Comparison of ENCODE assay signal across 14 cellular contexts in the genomic region with DNA sequence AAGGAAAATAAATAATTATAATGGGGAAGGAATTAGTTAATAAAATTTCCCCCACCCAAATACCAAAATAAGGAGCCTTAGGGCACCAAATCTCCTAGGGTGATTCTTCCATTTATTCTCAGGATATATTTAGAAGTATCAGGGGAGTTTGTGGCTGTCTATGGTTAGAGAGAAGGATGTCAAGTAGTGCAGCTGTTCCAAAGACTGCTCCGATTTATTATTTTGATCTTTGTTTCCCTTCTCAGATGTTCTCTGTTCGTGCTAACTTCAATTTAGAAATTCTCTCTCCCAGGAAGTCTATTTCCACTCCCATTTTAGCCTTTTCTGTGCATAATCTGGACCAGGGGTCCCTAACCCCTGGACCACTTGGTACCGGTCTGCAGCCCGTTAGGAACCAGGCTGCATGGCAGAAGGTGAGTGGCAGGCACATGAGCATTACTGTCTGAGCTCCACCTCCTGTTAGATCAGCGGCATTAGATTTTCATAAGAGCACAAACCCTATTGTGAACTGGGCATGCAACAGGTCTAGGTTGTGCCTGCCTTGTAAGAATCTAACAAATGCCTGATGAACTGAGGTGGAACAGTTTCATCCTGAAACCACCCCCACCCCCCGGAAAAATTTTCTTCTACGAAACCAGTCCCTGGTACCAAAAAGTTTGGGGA. TPM values are rescaled to one million over a fixed set of nuclear protein-coding genes. Genes with fewer than 3 reads are reported as not detected.
DNase-seq lines count a peak whose midpoint lies in the region; TF ChIP-seq lines count a peak whose summit lies in the region.
"Had no signal": no experiment of that assay in that cellular context is flagged by ENCODE, and none has a peak within 500 bp of the region (broad histone marks: within the 10 kb centered on the region; RNA-seq: fewer than 3 reads in every experiment).

No MANE protein-coding gene starts in this region.

- H3K4me3 ChIP-seq in GM12865 (ENCODE audit: low read depth, low read length) (no peak overlapping the region), MM.1S (ENCODE audit: low read length) (no peak overlapping the region), SU-DHL-6 (ENCODE audit: insufficient read depth, low read length, poor library complexity, severe bottlenecking) (no peak overlapping the region)
- H3K4me3 ChIP-seq: vagina had no signal

- H4K20me1 ChIP-seq in MM.1S (ENCODE audit: insufficient read depth, low read length) (no peaks in the 10 kb centered on the region), SU-DHL-6 (ENCODE audit: low read depth, low read length) (no peaks in the 10 kb centered on the region)

- no peak overlapping the region for H3K9ac ChIP-seq in MM.1S (ENCODE audit: low read length)
- no peak overlapping the region for H3K9ac ChIP-seq in SU-DHL-6 (ENCODE audit: low read length)

- H3K27me3 Mint-ChIP-seq in nephron (ENCODE audit: low read depth) = peaks cover 4% of the 10 kb centered on the region
- H3K27me3 Mint-ChIP-seq in activated CD4-positive, alpha-beta memory T cell treated with anti-CD3 and anti-CD28 coated beads, Interleukin-2, amount 10 ng/mL, durations not matched to agents 7 days and 5 days = peaks cover 19% of the 10 kb centered on the region

- DNase-seq in GM12865 (ENCODE audit: low read depth) (peak; percentile 38), MM.1S (no peak), RPMI8226 (no peak), ureter (ENCODE audit: low spot score) (no peak)
- no peak for DNase-seq in activated CD4-positive, alpha-beta memory T cell treated with anti-CD3 and anti-CD28 coated beads, Interleukin-2, amount 10 ng/mL, durations not matched to agents 7 days and 5 days
- no peak for DNase-seq in activated CD8-positive, alpha-beta memory T cell treated with anti-CD3 and anti-CD28 coated beads, Interleukin-2, amount 50 U/mL, for 48 hours
- DNase-seq: hippocampal formation, left ventricle myocardium superior, T-helper 9 cell had no signal

- CTCF ChIA-PET in activated CD4-positive, alpha-beta memory T cell treated with anti-CD3 and anti-CD28 coated beads, Interleukin-2, amount 10 ng/mL, durations not matched to agents 7 days and 5 days (lab: Charles Lee) = interaction anchor here (0.8 kb wide), 1 partner anchor 49 kb away, joined by 3 read pairs; no protein-coding TSS in a partner anchor

- peaks cover 5% of the 10 kb centered on the region for H3K4me1 Mint-ChIP-seq in nephron
- H3K4me1 Mint-ChIP-seq in activated CD4-positive, alpha-beta memory T cell treated with anti-CD3 and anti-CD28 coated beads, Interleukin-2, amount 10 ng/mL, durations not matched to agents 7 days and 5 days = no peaks in the 10 kb centered on the region

- no peaks in the 10 kb centered on the region for H3K36me3 Mint-ChIP-seq in nephron (ENCODE audit: low read depth)
- H3K36me3 Mint-ChIP-seq in activated CD4-positive, alpha-beta memory T cell treated with anti-CD3 and anti-CD28 coated beads, Interleukin-2, amount 10 ng/mL, durations not matched to agents 7 days and 5 days (ENCODE audit: low read depth) = no peaks in the 10 kb centered on the region
- H3K36me3 Mint-ChIP-seq: natural killer cell treated with Interleukin-12 subunit alpha and Interleukin-12 subunit beta and Interleukin-15 and Interleukin-18, amount 100 ng/mL, for 72 hours had no signal

- H3K27ac Mint-ChIP-seq in nephron = peak overlapping the region; percentile 25 to 74 (median 61)
- no peak overlapping the region for H3K27ac Mint-ChIP-seq in activated CD4-positive, alpha-beta memory T cell treated with anti-CD3 and anti-CD28 coated beads, Interleukin-2, amount 10 ng/mL, durations not matched to agents 7 days and 5 days
- H3K27ac Mint-ChIP-seq: natural killer cell treated with Interleukin-12 subunit alpha and Interleukin-12 subunit beta and Interleukin-15 and Interleukin-18, amount 100 ng/mL, for 72 hours; stimulated activated naive CD8-positive, alpha-beta T cell treated with anti-CD3 and anti-CD28 coated beads, Interleukin-15, Interleukin-2, amounts not matched to agents 100 ng/mL and 50 ng/mL, for 24 hours had no signal

- H3K4me1 ChIP-seq in MM.1S (ENCODE audit: low read length) = no peaks in the 10 kb centered on the region
- H3K4me1 ChIP-seq: vagina had no signal

- H3K9me2 ChIP-seq in MM.1S (replicated peaks; ENCODE audit: insufficient read depth, low read length) = no peaks in the 10 kb centered on the region
- H3K9me2 ChIP-seq in SU-DHL-6 (replicated peaks; ENCODE audit: insufficient read depth, low read length) = no peaks in the 10 kb centered on the region

- no peaks in the 10 kb centered on the region for H3F3A ChIP-seq in MM.1S (ENCODE audit: insufficient read depth, low read length)
- H3F3A ChIP-seq in SU-DHL-6 (ENCODE audit: insufficient read depth) = no peaks in the 10 kb centered on the region

- TF ChIP-seq CTCF in GM12865 (IDR thresholded peaks at IDR 0.05; ENCODE audit: insufficient read depth, low read depth, low read length, missing control alignments) (peak; percentile 10), MM.1S (IDR thresholded peaks at IDR 0.05; ENCODE audit: low read length) (0 out of 2 replicates have a peak, but pooled peaks have one; percentile 1), SU-DHL-6 (IDR thresholded peaks at IDR 0.05; ENCODE audit: insufficient read depth, low read length, poor library complexity, severe bottlenecking) (no peak), nephron (IDR thresholded peaks at IDR 0.05; ENCODE audit: unreplicated experiment in 3 of 3) (no peak)

- H3K27me3 ChIP-seq in MM.1S (replicated peaks; ENCODE audit: insufficient read depth, low read length) = no peaks in the 10 kb centered on the region
- no peaks in the 10 kb centered on the region for H3K27me3 ChIP-seq in SU-DHL-6 (ENCODE audit: low read length)
- H3K27me3 ChIP-seq: vagina had no signal

- H3K36me3 ChIP-seq in MM.1S (replicated peaks; ENCODE audit: insufficient read depth, low read length) (no peaks in the 10 kb centered on the region), SU-DHL-6 (ENCODE audit: low read length) (no peaks in the 10 kb centered on the region)
- H3K36me3 ChIP-seq: vagina had no signal

- no peak overlapping the region for H3K27ac ChIP-seq in MM.1S (ENCODE audit: low read length)
- no peak overlapping the region for H3K27ac ChIP-seq in SU-DHL-6 (ENCODE audit: low read depth, low read length)
- H3K27ac ChIP-seq: vagina had no signal

- H3K4me2 ChIP-seq in MM.1S (ENCODE audit: low read depth, low read length) (no peak overlapping the region), SU-DHL-6 (ENCODE audit: low read depth, low read length, poor library complexity, severe bottlenecking) (no peak overlapping the region)

- POLR2A ChIA-PET in activated CD4-positive, alpha-beta memory T cell treated with anti-CD3 and anti-CD28 coated beads, Interleukin-2, amount 10 ng/mL, durations not matched to agents 7 days and 5 days (lab: Charles Lee) = no interaction called here

- no peaks in the 10 kb centered on the region for H3K79me2 ChIP-seq in MM.1S (ENCODE audit: low read length)
- H3K79me2 ChIP-seq in SU-DHL-6 (ENCODE audit: insufficient read depth, low read length) = no peaks in the 10 kb centered on the region

- H3K9me3 ChIP-seq in MM.1S (replicated peaks; ENCODE audit: insufficient read depth, low read length) (no peaks in the 10 kb centered on the region), SU-DHL-6 (ENCODE audit: insufficient read depth, low read length) (no peaks in the 10 kb centered on the region)
- H3K9me3 ChIP-seq: vagina had no signal

- no peaks in the 10 kb centered on the region for H3K9me3 Mint-ChIP-seq in nephron
- no peaks in the 10 kb centered on the region for H3K9me3 Mint-ChIP-seq in activated CD4-positive, alpha-beta memory T cell treated with anti-CD3 and anti-CD28 coated beads, Interleukin-2, amount 10 ng/mL, durations not matched to agents 7 days and 5 days
- H3K9me3 Mint-ChIP-seq: natural killer cell treated with Interleukin-12 subunit alpha and Interleukin-12 subunit beta and Interleukin-15 and Interleukin-18, amount 100 ng/mL, for 72 hours; stimulated activated naive CD8-positive, alpha-beta T cell treated with anti-CD3 and anti-CD28 coated beads, Interleukin-15, Interleukin-2, amounts not matched to agents 100 ng/mL and 50 ng/mL, for 24 hours had no signal

- H2AFZ ChIP-seq in MM.1S (ENCODE audit: low read length) = 0 out of 2 replicates have a peak overlapping the region, but pooled peaks have one; percentile 9
- H2AFZ ChIP-seq in SU-DHL-6 (ENCODE audit: low read depth, low read length, severe bottlenecking) = peak overlapping the region; percentile 14

- peak overlapping the region; percentile 29 to 71 (median 38) for H3K4me3 Mint-ChIP-seq in nephron
- no peak overlapping the region for H3K4me3 Mint-ChIP-seq in activated CD4-positive, alpha-beta memory T cell treated with anti-CD3 and anti-CD28 coated beads, Interleukin-2, amount 10 ng/mL, durations not matched to agents 7 days and 5 days
- H3K4me3 Mint-ChIP-seq: natural killer cell treated with Interleukin-12 subunit alpha and Interleukin-12 subunit beta and Interleukin-15 and Interleukin-18, amount 100 ng/mL, for 72 hours; stimulated activated naive CD8-positive, alpha-beta T cell treated with anti-CD3 and anti-CD28 coated beads, Interleukin-15, Interleukin-2, amounts not matched to agents 100 ng/mL and 50 ng/mL, for 24 hours had no signal

RNA-seq across cellular contexts. Expression of a gene that starts 9.3 kb away (rescaled TPM):
- 10 to 100 TPM; 25.4 to 27.8 TPM for total RNA-seq in activated CD4-positive, alpha-beta memory T cell treated with anti-CD3 and anti-CD28 coated beads, Interleukin-2, amount 10 ng/mL, durations not matched to agents 7 days and 5 days
- 27.1 TPM for total RNA-seq in ureter

RNA-seq across cellular contexts. Expression of a gene that starts 43.6 kb away (rescaled TPM):
- 10 to 100 TPM; 14.5 to 14.7 TPM for total RNA-seq in activated CD4-positive, alpha-beta memory T cell treated with anti-CD3 and anti-CD28 coated beads, Interleukin-2, amount 10 ng/mL, durations not matched to agents 7 days and 5 days
- total RNA-seq in ureter = 19.6 TPM

Comparison
In these comparisons a context has a peak if more than half of its experiments do, and no peak if none do; other contexts are left out.
1. CTCF ChIP-seq: peak in GM12865 (single experiment) and MM.1S (single experiment); none in SU-DHL-6 (single experiment) and nephron (0 of 3).